In the genomic region with DNA sequence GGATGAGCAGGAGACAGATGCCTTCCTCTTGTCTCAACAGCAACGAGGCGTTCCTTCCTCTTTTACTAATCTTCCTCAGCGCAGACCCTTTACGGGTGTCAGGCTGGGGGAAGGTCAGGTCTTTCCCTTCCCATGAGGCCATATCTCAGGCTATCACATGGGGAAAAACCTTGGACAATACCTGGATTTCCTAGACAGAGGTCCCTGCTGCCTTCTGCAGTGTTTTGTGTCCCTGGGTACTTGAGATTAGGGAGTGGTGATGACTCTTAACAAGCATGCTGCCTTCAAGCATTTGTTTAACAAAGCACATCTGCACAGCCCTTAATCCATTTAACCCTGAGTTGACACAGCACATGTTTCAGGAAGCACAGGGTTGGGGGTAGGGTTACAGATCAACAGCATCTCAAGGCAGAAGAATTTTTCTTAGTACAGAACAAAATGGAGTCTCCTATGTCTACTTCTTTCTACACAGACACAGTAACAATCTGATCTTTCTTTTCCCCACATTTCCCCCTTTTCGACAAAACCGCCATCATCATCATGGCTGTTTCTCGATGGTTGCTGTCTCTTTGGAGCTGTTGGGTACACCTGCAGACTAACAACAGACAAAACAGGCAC, we compare ENCODE assay signal across 7 cellular contexts. TPM values are rescaled to one million over a fixed set of nuclear protein-coding genes. Genes with fewer than 3 reads are reported as not detected.
"Had no signal": no experiment of that assay in that cellular context is flagged by ENCODE, and none has a peak within 500 bp of the region (broad histone marks: within the 10 kb centered on the region; RNA-seq: fewer than 3 reads in every experiment).

No MANE protein-coding gene starts in this region.

RNA-seq across cellular contexts. Expression of a gene that starts 9.3 kb away (rescaled TPM):
- total RNA-seq: dermis microvascular lymphatic vessel endothelial cell, glomerular endothelial cell, left ventricle myocardium inferior, myocyte, renal cortical epithelial cell, sigmoid colon, testis had no signal
